In genomic region chr7:30817060-30817770, GRCh38 we compare ENCODE assay signal across 12 cellular contexts. TPM values are rescaled to one million over a fixed set of nuclear protein-coding genes. Genes with fewer than 3 reads are reported as not detected.
DNase-seq lines count a peak whose midpoint lies in the region; ATAC-seq and TF ChIP-seq lines count a peak whose summit lies in the region.
"Had no signal": no experiment of that assay in that cellular context is flagged by ENCODE, and none has a peak within 500 bp of the region (broad histone marks: within the 10 kb centered on the region; RNA-seq: fewer than 3 reads in every experiment).

No MANE protein-coding gene starts in this region.

- H3K4me2 ChIP-seq in GM23248 (ENCODE audit: unreplicated experiment) (peak overlapping the region; percentile 15), mammary epithelial cell (ENCODE audit: insufficient read depth, low read depth, low read length) (no peak overlapping the region)

- H3K9me3 ChIP-seq in GM23248 (ENCODE audit: low read depth) = no peaks in the 10 kb centered on the region
- H3K9me3 ChIP-seq in mammary epithelial cell (replicated peaks; ENCODE audit: insufficient read depth, low read length) = no peaks in the 10 kb centered on the region
- no peaks in the 10 kb centered on the region for H3K9me3 ChIP-seq in right cardiac atrium (ENCODE audit: control insufficient read depth, low read length)
- no peaks in the 10 kb centered on the region for H3K9me3 ChIP-seq in stomach smooth muscle (ENCODE audit: control insufficient read depth in 2 of 2, low read length in 2 of 2)
- H3K9me3 ChIP-seq: SJCRH30 had no signal

- no peak overlapping the region for H3K4me3 Mint-ChIP-seq in activated T-helper 17 cell treated with anti-CD3 and anti-CD28 coated beads, Interleukin-2, amount 50 U/mL, for 72 hours

- no peaks in the 10 kb centered on the region for H3K36me3 ChIP-seq in GM23248 (ENCODE audit: low read depth)
- no peaks in the 10 kb centered on the region for H3K36me3 ChIP-seq in mammary epithelial cell (ENCODE audit: insufficient read depth, low read length)
- no peaks in the 10 kb centered on the region for H3K36me3 ChIP-seq in stomach smooth muscle (ENCODE audit: control insufficient read depth in 2 of 2, insufficient read depth in 2 of 2, low read length in 2 of 2)
- H3K36me3 ChIP-seq: SJCRH30 had no signal

- BruUV-seq in mammary epithelial cell (replicated peaks; lab: Mats Ljungman, UMichigan) = no TSS peak

- H3K9me3 Mint-ChIP-seq in activated T-helper 17 cell treated with anti-CD3 and anti-CD28 coated beads, Interleukin-2, amount 50 U/mL, for 72 hours = no peaks in the 10 kb centered on the region

- H3K9me2 ChIP-seq in GM23248 (ENCODE audit: insufficient read depth) = no peaks in the 10 kb centered on the region

- H3K4me1 ChIP-seq in GM23248 (ENCODE audit: insufficient read depth) (peaks cover 26% of the 10 kb centered on the region), mammary epithelial cell (ENCODE audit: insufficient read depth, low read length) (peaks cover 10% of the 10 kb centered on the region), right cardiac atrium (ENCODE audit: control insufficient read depth, insufficient read depth, low read length) (peaks cover 16% of the 10 kb centered on the region), stomach smooth muscle (ENCODE audit: control insufficient read depth, insufficient read depth, low read length) (peaks cover 40% of the 10 kb centered on the region)
- H3K4me1 ChIP-seq: SJCRH30 had no signal

- dilution Hi-C loops in mammary epithelial cell (cut with HindIII; ENCODE audit: low sequenced_read_pairs) = no loop called here

- in situ Hi-C loops in GM23248 (cut with MboI) = no loop called here
- in situ Hi-C loops in mammary epithelial cell (cut with MboI; ENCODE audit: low sequenced_read_pairs in 2 of 2) = no loop called here

- no peaks in the 10 kb centered on the region for H3K36me3 Mint-ChIP-seq in activated T-helper 17 cell treated with anti-CD3 and anti-CD28 coated beads, Interleukin-2, amount 50 U/mL, for 72 hours (ENCODE audit: low read depth)

- H3K79me2 ChIP-seq in GM23248 (ENCODE audit: insufficient read depth) = no peaks in the 10 kb centered on the region
- no peaks in the 10 kb centered on the region for H3K79me2 ChIP-seq in mammary epithelial cell (ENCODE audit: insufficient read depth, low read length)

- H3K27me3 ChIP-seq in GM23248 (replicated peaks; ENCODE audit: insufficient read depth) (no peaks in the 10 kb centered on the region), mammary epithelial cell (ENCODE audit: insufficient read depth, low read length) (no peaks in the 10 kb centered on the region), right cardiac atrium (ENCODE audit: control insufficient read depth, insufficient read depth) (no peaks in the 10 kb centered on the region), stomach smooth muscle (ENCODE audit: control insufficient read depth in 1 of 2, insufficient read depth in 2 of 2, low read length in 2 of 2) (no peaks in the 10 kb centered on the region)

- 80 to 83% methylated on average over 9 of the region's 9 CpGs for WGBS in GM23248 (ENCODE audit: low coverage in 1 of 2, low lambda C conversion rate in 2 of 2, missing lambda C conversion rate in 2 of 2), 2 experiments
- WGBS in mammary epithelial cell (ENCODE audit: low coverage, missing lambda C conversion rate) = 77% methylated on average over 9 of the region's 9 CpGs
- 75% methylated on average over 9 of the region's 9 CpGs for WGBS in right cardiac atrium

- H3K27me3 Mint-ChIP-seq in activated T-helper 17 cell treated with anti-CD3 and anti-CD28 coated beads, Interleukin-2, amount 50 U/mL, for 72 hours = no peaks in the 10 kb centered on the region

- no peak overlapping the region for H3K27ac Mint-ChIP-seq in activated T-helper 17 cell treated with anti-CD3 and anti-CD28 coated beads, Interleukin-2, amount 50 U/mL, for 72 hours

- H2AFZ ChIP-seq in GM23248 (no peak overlapping the region), mammary epithelial cell (ENCODE audit: low read depth, low read length) (no peak overlapping the region)

- H3K4me1 Mint-ChIP-seq in activated T-helper 17 cell treated with anti-CD3 and anti-CD28 coated beads, Interleukin-2, amount 50 U/mL, for 72 hours = no peaks in the 10 kb centered on the region

- no peak overlapping the region for H3K27ac ChIP-seq in GM23248
- H3K27ac ChIP-seq in mammary epithelial cell (ENCODE audit: insufficient read depth, low read depth, low read length) = no peak overlapping the region
- peak overlapping the region; percentile 85 for H3K27ac ChIP-seq in right cardiac atrium (ENCODE audit: low read length)
- H3K27ac ChIP-seq in stomach smooth muscle (ENCODE audit: low read length) = peak overlapping the region; percentile 96
- H3K27ac ChIP-seq: C4-2B, SJCRH30, VCaP had no signal

- peak; percentile 81 for DNase-seq in GM23248
- DNase-seq in mammary epithelial cell = peak; percentile 30
- peak in 1 of 3 donors; percentile 55 for DNase-seq in right cardiac atrium
- no peak for DNase-seq in GM19238 (ENCODE audit: insufficient read length, low spot score)
- no peak for DNase-seq in ecto neural progenitor cell (ENCODE audit: low spot score)
- DNase-seq: NCI-H1092 treated with DMSO at 0.1 percent for 48 hours, SJCRH30 had no signal

- 0 out of 2 replicates have a peak, but pooled peaks cover 4% of the 10 kb centered on the region for H3F3A ChIP-seq in GM23248 (ENCODE audit: insufficient read depth)

- CTCF ChIA-PET in mammary epithelial cell (lab: Charles Lee; ENCODE audit: low non-redundant PET) = no interaction called here

- no peaks in the 10 kb centered on the region for H4K20me1 ChIP-seq in GM23248 (ENCODE audit: insufficient read depth)
- H4K20me1 ChIP-seq in mammary epithelial cell (ENCODE audit: insufficient read depth, low read length) = no peaks in the 10 kb centered on the region

- TF ChIP-seq CTCF in mammary epithelial cell (conservative IDR thresholded peaks at IDR 0.05 in 1 of 2, IDR thresholded peaks at IDR 0.05 in 1 of 2; ENCODE audit: extremely low read depth in 1 of 2, insufficient read depth in 1 of 2, low read depth in 1 of 2, low read length in 2 of 2) = no peak

- H3K4me3 ChIP-seq in GM23248 (no peak overlapping the region), mammary epithelial cell (replicated peaks in 1 of 3; ENCODE audit: insufficient read depth in 1 of 3, low read depth in 2 of 3, low read length in 3 of 3) (no peak overlapping the region), right cardiac atrium (ENCODE audit: low read length) (no peak overlapping the region), stomach smooth muscle (ENCODE audit: low read length in 2 of 2) (peak overlapping the region in 1 of 2 donors; percentile 3)
- H3K4me3 ChIP-seq: SJCRH30 had no signal

- H3K9ac ChIP-seq in GM23248 = no peak overlapping the region
- H3K9ac ChIP-seq in mammary epithelial cell (ENCODE audit: insufficient read depth, low read length) = no peak overlapping the region
- H3K9ac ChIP-seq in stomach smooth muscle (ENCODE audit: low read length in 2 of 2) = peak overlapping the region in 1 of 2 donors; percentile 7

- intact Hi-C loops in mammary epithelial cell (cut with micrococcal nuclease) (no loop called here), right cardiac atrium (cut with DNase I) (loop anchor here in 1 of 4 donors (10.0 kb wide), 1 partner anchor 78 kb away; no protein-coding TSS in a partner anchor)

- ATAC-seq in right cardiac atrium = peak in 1 of 2 donors; percentile 8
- no peak for ATAC-seq in GM18907 (IDR thresholded peaks at IDR 0.05; ENCODE audit: unreplicated experiment)
- ATAC-seq in activated T-helper 17 cell treated with anti-CD3 and anti-CD28 coated beads, Interleukin-2, amount 50 U/mL, for 72 hours (replicated peaks) = no peak

RNA-seq across cellular contexts. Expression of gene MINDY4, which starts 46.0 kb away (rescaled TPM):
- total RNA-seq in GM23248 (2014; rRNA removed; shearing (Covaris generic)) = 1.8 and 3.5 TPM in 2 replicates
- polyA plus RNA-seq in GM23248 (2016; fragmentation: Nextera tagmentation; extraction: Ambion mirVana) (2.5 and 2.6 TPM in 2 replicates), mammary epithelial cell (1.9 TPM), right cardiac atrium (2.3 TPM)
- total RNA-seq in mammary epithelial cell (1 to 10 TPM; 3.6 to 6.8 TPM), right cardiac atrium (1 to 10 TPM; 4.0 to 6.0 (median 5.6) TPM)
- 1.3 TPM for polyA minus RNA-seq in mammary epithelial cell
- total RNA-seq in activated T-helper 17 cell treated with anti-CD3 and anti-CD28 coated beads, Interleukin-2, amount 50 U/mL, for 72 hours = 1 to 10 TPM in 1 of 2 donors, under 1 TPM in 1; 0.74 to 1.4 TPM
- total RNA-seq: SJCRH30 had no signal

Comparison
In these comparisons a context has a peak if more than half of its experiments do, and no peak if none do; other contexts are left out.
1. DNase-seq: peak in GM23248 (single experiment) and mammary epithelial cell (single experiment); none in GM19238 (single experiment) and ecto neural progenitor cell (single experiment).
2. H3K27ac ChIP-seq: peak in right cardiac atrium (single experiment) and stomach smooth muscle (single experiment); none in GM23248 (single experiment) and mammary epithelial cell (single experiment).